Comparison of ENCODE assay signal across 13 cellular contexts in genomic region chr12:79408665-79409064, GRCh38.
DNase-seq lines count a peak whose midpoint lies in the region; ATAC-seq and TF ChIP-seq lines count a peak whose summit lies in the region.
"Had no signal": no experiment of that assay in that cellular context is flagged by ENCODE, and none has a peak within 500 bp of the region (broad histone marks: within the 10 kb centered on the region; RNA-seq: fewer than 3 reads in every experiment).

No MANE protein-coding gene starts in this region.

- peak; percentile 79 for DNase-seq in NCI-H2227 (lab: John Stamatoyannopoulos, UW; ENCODE audit: unreplicated experiment)
- DNase-seq in endothelial cell (ENCODE audit: low spot score): no peak
- DNase-seq in transverse colon: no peak
- no peak for DNase-seq in activated T-cell treated with anti-CD3 and anti-CD28 coated beads, Interleukin-2, amount 50 U/mL, for 24 hours
- DNase-seq in activated T-cell treated with anti-CD3 and anti-CD28 coated beads, Interleukin-2, amount 50 U/mL, for 48 hours: no peak
- DNase-seq: activated CD8-positive, alpha-beta memory T cell treated with anti-CD3 and anti-CD28 coated beads, Interleukin-2, amount 50 U/mL, for 4 hours; NCI-H1092 had no signal

- no peak overlapping the region for H3K9ac ChIP-seq in rectal smooth muscle tissue (ENCODE audit: low read length)

- no peak overlapping the region for H3K4me3 Mint-ChIP-seq in endothelial cell (ENCODE audit: unreplicated experiment)
- H3K4me3 Mint-ChIP-seq in activated T-cell treated with anti-CD3 and anti-CD28 coated beads, Interleukin-2, amount 50 U/mL, for 24 hours: no peak overlapping the region
- H3K4me3 Mint-ChIP-seq: neural crest cell had no signal

- H3K27ac ChIP-seq in HEK293 (ENCODE audit: extremely low read depth, low read depth, low read length) (no peak overlapping the region), rectal smooth muscle tissue (ENCODE audit: low read depth, low read length) (peak overlapping the region; percentile 7), transverse colon (peak overlapping the region in 2 of 4 donors; percentile 2 to 14)
- H3K27ac ChIP-seq: right atrium auricular region had no signal

- ATAC-seq in HG03025 (IDR thresholded peaks at IDR 0.05; ENCODE audit: low FRiP score, unreplicated experiment): no peak

- H3K27me3 ChIP-seq in rectal smooth muscle tissue (ENCODE audit: control insufficient read depth, insufficient read depth, low read length) (no peaks in the 10 kb centered on the region), transverse colon (no peaks in the 10 kb centered on the region)
- H3K27me3 ChIP-seq: right atrium auricular region, stomach had no signal

- peak overlapping the region; percentile 26 for H3K27ac Mint-ChIP-seq in endothelial cell (ENCODE audit: unreplicated experiment)
- H3K27ac Mint-ChIP-seq in activated T-cell treated with anti-CD3 and anti-CD28 coated beads, Interleukin-2, amount 50 U/mL, for 24 hours: no peak overlapping the region

- no peaks in the 10 kb centered on the region for H3K9me3 Mint-ChIP-seq in endothelial cell (ENCODE audit: unreplicated experiment)
- H3K9me3 Mint-ChIP-seq in activated T-cell treated with anti-CD3 and anti-CD28 coated beads, Interleukin-2, amount 50 U/mL, for 24 hours: no peaks in the 10 kb centered on the region
- H3K9me3 Mint-ChIP-seq: neural crest cell had no signal

- peaks cover 2% of the 10 kb centered on the region for H3K27me3 Mint-ChIP-seq in endothelial cell (ENCODE audit: unreplicated experiment)
- H3K27me3 Mint-ChIP-seq in activated T-cell treated with anti-CD3 and anti-CD28 coated beads, Interleukin-2, amount 50 U/mL, for 24 hours: no peaks in the 10 kb centered on the region

- WGBS in transverse colon (ENCODE audit: low coverage in 1 of 2), 2 donors: 67 to 71% methylated on average over 4 of the region's 4 CpGs

- no peak for TF ChIP-seq POLR2A in transverse colon (IDR thresholded peaks at IDR 0.05)

- POLR2A ChIA-PET in HEK293 (lab: Yijun Ruan, JAX): no interaction called here

- H3K4me3 ChIP-seq in HEK293 (ENCODE audit: low read depth, low read length) (no peak overlapping the region), rectal smooth muscle tissue (ENCODE audit: low read length) (no peak overlapping the region), transverse colon (no peak overlapping the region)
- H3K4me3 ChIP-seq: right atrium auricular region, stomach had no signal

- TF ChIP-seq CTCF in HEK293 (tag by site-specific recombination; IDR thresholded peaks at IDR 0.05): no peak
- no peak for TF ChIP-seq CTCF in endothelial cell (IDR thresholded peaks at IDR 0.05; ENCODE audit: unreplicated experiment)
- no peak for TF ChIP-seq CTCF in transverse colon (IDR thresholded peaks at IDR 0.05)

- CTCF ChIA-PET in HEK293 (lab: Yijun Ruan, JAX): interaction anchor here (0.6 to 2.7 kb wide), 10 partner anchors 10 to 867 kb away, joined by 3 to 8 read pairs (median 4); no protein-coding TSS in a partner anchor

- no peaks in the 10 kb centered on the region for H3K36me3 Mint-ChIP-seq in endothelial cell (ENCODE audit: low read depth, unreplicated experiment)
- no peaks in the 10 kb centered on the region for H3K36me3 Mint-ChIP-seq in activated T-cell treated with anti-CD3 and anti-CD28 coated beads, Interleukin-2, amount 50 U/mL, for 24 hours (ENCODE audit: low read depth)

- no peaks in the 10 kb centered on the region for H3K9me3 ChIP-seq in HEK293 (ENCODE audit: control insufficient read depth, insufficient read depth, low read depth, low read length)
- H3K9me3 ChIP-seq in transverse colon: no peaks in the 10 kb centered on the region
- H3K9me3 ChIP-seq: right atrium auricular region, stomach had no signal

- peaks cover 9% of the 10 kb centered on the region for H3K4me1 Mint-ChIP-seq in endothelial cell (ENCODE audit: unreplicated experiment)
- H3K4me1 Mint-ChIP-seq in activated T-cell treated with anti-CD3 and anti-CD28 coated beads, Interleukin-2, amount 50 U/mL, for 24 hours (ENCODE audit: low read depth): no peaks in the 10 kb centered on the region

- intact Hi-C loops in transverse colon (cut with DNase I; ENCODE audit: low total_unique reads): no loop called here

- TF ChIP-seq EP300 in transverse colon (IDR thresholded peaks at IDR 0.05; ENCODE audit: low read depth): no peak

- H3K36me3 ChIP-seq in HEK293 (ENCODE audit: control insufficient read depth in 2 of 2, insufficient read depth in 1 of 2, low read length in 2 of 2) (no peaks in the 10 kb centered on the region), rectal smooth muscle tissue (ENCODE audit: control insufficient read depth, insufficient read depth, low read length) (no peaks in the 10 kb centered on the region), transverse colon (no peaks in the 10 kb centered on the region)
- H3K36me3 ChIP-seq: right atrium auricular region, stomach had no signal

- in situ Hi-C loops in transverse colon (cut with MboI; ENCODE audit: low pct_ligation_motif_present in 1 of 4, low pct_unique_long_range_greater_than_20kb in 1 of 4, low sequenced_read_pairs in 3 of 4): loop anchor here (10.0 to 25.0 kb wide), 6 partner anchors 129 to 854 kb away; partner anchors contain the start of gene PAWR (in 1 of the 4)

- H3K4me1 ChIP-seq in HEK293 (ENCODE audit: control insufficient read depth, insufficient read depth, low read length): no peaks in the 10 kb centered on the region
- H3K4me1 ChIP-seq in rectal smooth muscle tissue (ENCODE audit: control insufficient read depth, insufficient read depth, low read length): peaks cover 18% of the 10 kb centered on the region
- H3K4me1 ChIP-seq in transverse colon: peaks cover 0 to 25% (median 16%) of the 10 kb centered on the region in 4 donors

TF ChIP-seq in HEK293, 187 proteins besides CTCF, POLR2A, EP300 and RAD21:
- TF ChIP-seq MZF1 (tag by site-specific recombination; IDR thresholded peaks at IDR 0.05; ENCODE audit: borderline replicate concordance): no peak
- no peak for TF ChIP-seq ZNF621 (tag by site-specific recombination; IDR thresholded peaks at IDR 0.05)
- TF ChIP-seq ZNF354C (tag by site-specific recombination; IDR thresholded peaks at IDR 0.05; ENCODE audit: borderline replicate concordance, low read depth): no peak
- TF ChIP-seq SP7 (tag by site-specific recombination; IDR thresholded peaks at IDR 0.05): peak; percentile 65
TF ChIP-seq in HEK293: peak in this region for 1.
